1 cellular context compared by ENCODE assay signal in the genomic region with DNA sequence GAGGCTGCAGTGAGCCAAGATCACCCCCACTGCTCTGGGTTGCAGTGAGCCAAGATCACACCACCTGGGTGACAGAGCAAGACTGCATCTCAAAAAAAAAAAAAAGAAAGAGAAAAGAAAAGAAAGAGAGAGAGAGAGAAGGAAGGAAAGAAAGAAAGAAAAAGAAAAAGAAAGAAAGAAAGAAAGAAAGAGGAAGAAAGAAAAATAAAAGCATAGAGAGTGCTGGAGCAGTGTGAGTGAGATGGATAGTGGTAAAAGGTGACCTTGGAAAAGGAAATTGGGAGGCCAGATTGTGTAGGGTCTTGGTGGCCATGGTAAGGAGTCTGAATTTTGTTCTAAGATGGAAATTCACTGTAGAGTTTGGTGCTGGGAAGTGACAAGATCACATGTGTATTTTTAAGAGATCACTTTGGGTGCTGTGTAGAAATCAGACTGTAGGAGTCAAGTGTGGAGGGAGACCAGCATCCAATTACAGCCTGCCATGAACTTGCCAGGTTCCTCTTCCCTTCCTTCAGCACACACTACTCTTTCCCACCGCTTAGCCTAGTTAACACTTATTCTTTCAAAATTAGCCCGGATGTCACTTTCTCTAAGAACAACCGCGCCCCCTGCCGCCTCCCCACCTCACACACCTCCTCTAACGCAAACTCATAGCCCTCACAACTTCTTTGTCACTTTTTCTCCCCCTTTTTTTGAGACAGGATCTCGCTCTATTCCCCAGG.
TF ChIP-seq lines count a peak whose summit lies in the region.

No MANE protein-coding gene starts in this region.

TF ChIP-seq in HepG2, 621 proteins besides CTCF, POLR2A, EP300 and RAD21 (continued from another document):
- TF ChIP-seq ZNF770 (CRISPR knock-in tag; IDR thresholded peaks at IDR 0.05) = no peak
- TF ChIP-seq ZNF567 (CRISPR knock-in tag; IDR thresholded peaks at IDR 0.05; ENCODE audit: borderline replicate concordance) = no peak
- no peak for TF ChIP-seq KDM4B (CRISPR knock-in tag; IDR thresholded peaks at IDR 0.05)
- TF ChIP-seq FOXK1 (CRISPR knock-in tag; IDR thresholded peaks at IDR 0.05; ENCODE audit: borderline replicate concordance, low read depth) = no peak
- TF ChIP-seq ZNF720 (CRISPR knock-in tag; IDR thresholded peaks at IDR 0.05) = no peak
- TF ChIP-seq, protein P1, sequence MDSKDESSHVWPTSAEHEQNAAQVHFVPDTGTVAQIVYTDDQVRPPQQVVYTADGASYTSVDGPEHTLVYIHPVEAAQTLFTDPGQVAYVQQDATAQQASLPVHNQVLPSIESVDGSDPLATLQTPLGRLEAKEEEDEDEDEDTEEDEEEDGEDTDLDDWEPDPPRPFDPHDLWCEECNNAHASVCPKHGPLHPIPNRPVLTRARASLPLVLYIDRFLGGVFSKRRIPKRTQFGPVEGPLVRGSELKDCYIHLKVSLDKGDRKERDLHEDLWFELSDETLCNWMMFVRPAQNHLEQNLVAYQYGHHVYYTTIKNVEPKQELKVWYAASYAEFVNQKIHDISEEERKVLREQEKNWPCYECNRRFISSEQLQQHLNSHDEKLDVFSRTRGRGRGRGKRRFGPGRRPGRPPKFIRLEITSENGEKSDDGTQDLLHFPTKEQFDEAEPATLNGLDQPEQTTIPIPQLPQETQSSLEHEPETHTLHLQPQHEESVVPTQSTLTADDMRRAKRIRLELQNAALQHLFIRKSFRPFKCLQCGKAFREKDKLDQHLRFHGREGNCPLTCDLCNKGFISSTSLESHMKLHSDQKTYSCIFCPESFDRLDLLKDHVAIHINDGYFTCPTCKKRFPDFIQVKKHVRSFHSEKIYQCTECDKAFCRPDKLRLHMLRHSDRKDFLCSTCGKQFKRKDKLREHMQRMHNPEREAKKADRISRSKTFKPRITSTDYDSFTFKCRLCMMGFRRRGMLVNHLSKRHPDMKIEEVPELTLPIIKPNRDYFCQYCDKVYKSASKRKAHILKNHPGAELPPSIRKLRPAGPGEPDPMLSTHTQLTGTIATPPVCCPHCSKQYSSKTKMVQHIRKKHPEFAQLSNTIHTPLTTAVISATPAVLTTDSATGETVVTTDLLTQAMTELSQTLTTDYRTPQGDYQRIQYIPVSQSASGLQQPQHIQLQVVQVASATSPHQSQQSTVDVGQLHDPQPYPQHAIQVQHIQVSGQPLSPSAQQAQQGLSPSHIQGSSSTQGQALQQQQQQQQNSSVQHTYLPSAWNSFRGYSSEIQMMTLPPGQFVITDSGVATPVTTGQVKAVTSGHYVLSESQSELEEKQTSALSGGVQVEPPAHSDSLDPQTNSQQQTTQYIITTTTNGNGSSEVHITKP (CRISPR knock-in tag; IDR thresholded peaks at IDR 0.05; ENCODE audit: low read depth) = no peak
- no peak for TF ChIP-seq XRCC5 (optimal IDR thresholded peaks at IDR 0.05; ENCODE audit: low read length)
- TF ChIP-seq ZNF639 (CRISPR knock-in tag; conservative IDR thresholded peaks at IDR 0.05) = no peak
- TF ChIP-seq MIER3 (CRISPR knock-in tag; IDR thresholded peaks at IDR 0.05; ENCODE audit: borderline replicate concordance) = no peak
- TF ChIP-seq, protein P2, sequence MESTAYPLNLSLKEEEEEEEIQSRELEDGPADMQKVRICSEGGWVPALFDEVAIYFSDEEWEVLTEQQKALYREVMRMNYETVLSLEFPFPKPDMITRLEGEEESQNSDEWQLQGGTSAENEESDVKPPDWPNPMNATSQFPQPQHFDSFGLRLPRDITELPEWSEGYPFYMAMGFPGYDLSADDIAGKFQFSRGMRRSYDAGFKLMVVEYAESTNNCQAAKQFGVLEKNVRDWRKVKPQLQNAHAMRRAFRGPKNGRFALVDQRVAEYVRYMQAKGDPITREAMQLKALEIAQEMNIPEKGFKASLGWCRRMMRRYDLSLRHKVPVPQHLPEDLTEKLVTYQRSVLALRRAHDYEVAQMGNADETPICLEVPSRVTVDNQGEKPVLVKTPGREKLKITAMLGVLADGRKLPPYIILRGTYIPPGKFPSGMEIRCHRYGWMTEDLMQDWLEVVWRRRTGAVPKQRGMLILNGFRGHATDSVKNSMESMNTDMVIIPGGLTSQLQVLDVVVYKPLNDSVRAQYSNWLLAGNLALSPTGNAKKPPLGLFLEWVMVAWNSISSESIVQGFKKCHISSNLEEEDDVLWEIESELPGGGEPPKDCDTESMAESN (CRISPR knock-in tag; conservative IDR thresholded peaks at IDR 0.05) = no peak
- no peak for TF ChIP-seq ZNF484 (CRISPR knock-in tag; IDR thresholded peaks at IDR 0.05; ENCODE audit: borderline replicate concordance, low read depth)
- TF ChIP-seq KLF11 (CRISPR knock-in tag; IDR thresholded peaks at IDR 0.05) = no peak
- no peak for TF ChIP-seq ZKSCAN5 (CRISPR knock-in tag; IDR thresholded peaks at IDR 0.05)
- TF ChIP-seq ZNF205 (CRISPR knock-in tag; IDR thresholded peaks at IDR 0.05) = no peak
- no peak for TF ChIP-seq ADNP (CRISPR knock-in tag; IDR thresholded peaks at IDR 0.05)
- no peak for TF ChIP-seq ZNF329 (CRISPR knock-in tag; IDR thresholded peaks at IDR 0.05; ENCODE audit: low read depth)
- no peak for TF ChIP-seq ARID2 (CRISPR knock-in tag; IDR thresholded peaks at IDR 0.05; ENCODE audit: borderline replicate concordance)
- no peak for TF ChIP-seq JUN (CRISPR knock-in tag; IDR thresholded peaks at IDR 0.05)
- TF ChIP-seq HNRNPLL (IDR thresholded peaks at IDR 0.05; ENCODE audit: low read depth, low read length, poor library complexity, severe bottlenecking) = no peak
- no peak for TF ChIP-seq CBFB (CRISPR knock-in tag; IDR thresholded peaks at IDR 0.05)
- TF ChIP-seq, protein P3, sequence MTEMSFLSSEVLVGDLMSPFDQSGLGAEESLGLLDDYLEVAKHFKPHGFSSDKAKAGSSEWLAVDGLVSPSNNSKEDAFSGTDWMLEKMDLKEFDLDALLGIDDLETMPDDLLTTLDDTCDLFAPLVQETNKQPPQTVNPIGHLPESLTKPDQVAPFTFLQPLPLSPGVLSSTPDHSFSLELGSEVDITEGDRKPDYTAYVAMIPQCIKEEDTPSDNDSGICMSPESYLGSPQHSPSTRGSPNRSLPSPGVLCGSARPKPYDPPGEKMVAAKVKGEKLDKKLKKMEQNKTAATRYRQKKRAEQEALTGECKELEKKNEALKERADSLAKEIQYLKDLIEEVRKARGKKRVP (CRISPR knock-in tag; IDR thresholded peaks at IDR 0.05) = no peak
- TF ChIP-seq ZNF570 (CRISPR knock-in tag; IDR thresholded peaks at IDR 0.05; ENCODE audit: borderline replicate concordance) = no peak
- no peak for TF ChIP-seq HCFC1 (IDR thresholded peaks at IDR 0.05; ENCODE audit: low read depth, low read length)
- TF ChIP-seq HNF4G (IDR thresholded peaks at IDR 0.05; ENCODE audit: borderline replicate concordance, low read depth, low read length) = no peak
- TF ChIP-seq HNF4G (CRISPR knock-in tag; IDR thresholded peaks at IDR 0.05; ENCODE audit: borderline replicate concordance, low read depth) = no peak
- no peak for TF ChIP-seq NFE2L1 (CRISPR knock-in tag; IDR thresholded peaks at IDR 0.05; ENCODE audit: borderline replicate concordance)
- no peak; the same call in 1 of the 2 replicates for TF ChIP-seq ZNF891 (CRISPR knock-in tag; IDR thresholded peaks at IDR 0.05)
- TF ChIP-seq SETDB1 (CRISPR knock-in tag; IDR thresholded peaks at IDR 0.05; ENCODE audit: borderline replicate concordance) = no peak
- TF ChIP-seq SMYD3 (CRISPR knock-in tag; IDR thresholded peaks at IDR 0.05) = no peak
- no peak for TF ChIP-seq PATZ1 (CRISPR knock-in tag; IDR thresholded peaks at IDR 0.05)
- TF ChIP-seq ZFP1 (CRISPR knock-in tag; IDR thresholded peaks at IDR 0.05) = no peak
